Comparison of ENCODE assay signal across 1 cellular context in the genomic region with DNA sequence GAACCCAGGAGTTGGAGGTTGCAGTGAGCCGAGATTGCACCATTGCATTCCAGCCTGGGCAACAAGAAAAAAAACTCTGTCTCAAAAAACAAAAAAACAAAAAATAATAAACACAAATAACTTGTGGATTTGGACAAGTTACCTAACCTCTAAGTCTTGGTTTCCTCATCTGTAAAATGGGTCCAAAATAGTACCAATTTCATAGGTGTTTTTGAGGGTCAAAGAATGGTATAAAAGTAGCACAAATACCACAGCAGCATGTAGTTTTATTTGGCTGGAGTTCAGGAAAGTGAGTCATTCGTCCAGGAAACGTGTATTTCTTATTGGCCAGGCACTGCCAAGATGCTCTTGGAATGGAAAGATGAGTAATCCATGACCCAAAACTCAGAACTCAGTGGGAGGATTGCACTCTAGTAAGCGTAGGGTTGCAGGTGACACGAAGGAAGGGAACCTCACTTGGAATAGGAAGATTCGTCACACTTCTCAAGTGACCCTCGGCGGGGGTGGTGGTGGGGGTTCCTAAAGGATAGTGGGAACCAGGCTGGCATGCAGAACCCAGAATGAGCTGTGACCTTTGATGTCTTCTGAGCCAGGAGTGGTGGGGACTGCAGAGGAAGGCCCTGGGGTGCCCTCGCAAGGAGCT.
TF ChIP-seq lines count a peak whose summit lies in the region.

No MANE protein-coding gene starts in this region.

TF ChIP-seq in WTC11, 78 proteins besides CTCF, POLR2A, EP300 and RAD21 (continued from another document):
- TF ChIP-seq, protein P1, sequence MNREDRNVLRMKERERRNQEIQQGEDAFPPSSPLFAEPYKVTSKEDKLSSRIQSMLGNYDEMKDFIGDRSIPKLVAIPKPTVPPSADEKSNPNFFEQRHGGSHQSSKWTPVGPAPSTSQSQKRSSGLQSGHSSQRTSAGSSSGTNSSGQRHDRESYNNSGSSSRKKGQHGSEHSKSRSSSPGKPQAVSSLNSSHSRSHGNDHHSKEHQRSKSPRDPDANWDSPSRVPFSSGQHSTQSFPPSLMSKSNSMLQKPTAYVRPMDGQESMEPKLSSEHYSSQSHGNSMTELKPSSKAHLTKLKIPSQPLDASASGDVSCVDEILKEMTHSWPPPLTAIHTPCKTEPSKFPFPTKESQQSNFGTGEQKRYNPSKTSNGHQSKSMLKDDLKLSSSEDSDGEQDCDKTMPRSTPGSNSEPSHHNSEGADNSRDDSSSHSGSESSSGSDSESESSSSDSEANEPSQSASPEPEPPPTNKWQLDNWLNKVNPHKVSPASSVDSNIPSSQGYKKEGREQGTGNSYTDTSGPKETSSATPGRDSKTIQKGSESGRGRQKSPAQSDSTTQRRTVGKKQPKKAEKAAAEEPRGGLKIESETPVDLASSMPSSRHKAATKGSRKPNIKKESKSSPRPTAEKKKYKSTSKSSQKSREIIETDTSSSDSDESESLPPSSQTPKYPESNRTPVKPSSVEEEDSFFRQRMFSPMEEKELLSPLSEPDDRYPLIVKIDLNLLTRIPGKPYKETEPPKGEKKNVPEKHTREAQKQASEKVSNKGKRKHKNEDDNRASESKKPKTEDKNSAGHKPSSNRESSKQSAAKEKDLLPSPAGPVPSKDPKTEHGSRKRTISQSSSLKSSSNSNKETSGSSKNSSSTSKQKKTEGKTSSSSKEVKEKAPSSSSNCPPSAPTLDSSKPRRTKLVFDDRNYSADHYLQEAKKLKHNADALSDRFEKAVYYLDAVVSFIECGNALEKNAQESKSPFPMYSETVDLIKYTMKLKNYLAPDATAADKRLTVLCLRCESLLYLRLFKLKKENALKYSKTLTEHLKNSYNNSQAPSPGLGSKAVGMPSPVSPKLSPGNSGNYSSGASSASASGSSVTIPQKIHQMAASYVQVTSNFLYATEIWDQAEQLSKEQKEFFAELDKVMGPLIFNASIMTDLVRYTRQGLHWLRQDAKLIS (CRISPR knock-in tag; IDR thresholded peaks at IDR 0.05; ENCODE audit: borderline replicate concordance) = no peak
- TF ChIP-seq AR (CRISPR knock-in tag; IDR thresholded peaks at IDR 0.05) = no peak
